ENCODE assay signal across 6 cellular contexts in genomic region chr9:118316831-118317230, GRCh38.
"Had no signal": no experiment of that assay in that cellular context is flagged by ENCODE, and none has a peak within 500 bp of the region (broad histone marks: within the 10 kb centered on the region; RNA-seq: fewer than 3 reads in every experiment).

No MANE protein-coding gene starts in this region.

- H3K27ac Mint-ChIP-seq: GM23338, H9, IgD-negative memory B cell had no signal

- H3K4me1 Mint-ChIP-seq: GM23338, IgD-negative memory B cell had no signal

- H3K4me3 Mint-ChIP-seq: GM23338, H9, IgD-negative memory B cell had no signal

- H3K27ac ChIP-seq: HL-60 had no signal

- ATAC-seq: GM23338, HepG2 had no signal

- H3K27me3 Mint-ChIP-seq: IgD-negative memory B cell had no signal

- H3K4me2 ChIP-seq: GM23338 had no signal

- DNase-seq: H9, HCEC 1CT had no signal

- H3K36me3 Mint-ChIP-seq: IgD-negative memory B cell had no signal

- H3K9me3 Mint-ChIP-seq: H9 had no signal

- H3K4me3 ChIP-seq: GM23338 had no signal

- H2AFZ ChIP-seq: GM23338 had no signal
